Comparison of ENCODE assay signal across 8 cellular contexts in the genomic region with DNA sequence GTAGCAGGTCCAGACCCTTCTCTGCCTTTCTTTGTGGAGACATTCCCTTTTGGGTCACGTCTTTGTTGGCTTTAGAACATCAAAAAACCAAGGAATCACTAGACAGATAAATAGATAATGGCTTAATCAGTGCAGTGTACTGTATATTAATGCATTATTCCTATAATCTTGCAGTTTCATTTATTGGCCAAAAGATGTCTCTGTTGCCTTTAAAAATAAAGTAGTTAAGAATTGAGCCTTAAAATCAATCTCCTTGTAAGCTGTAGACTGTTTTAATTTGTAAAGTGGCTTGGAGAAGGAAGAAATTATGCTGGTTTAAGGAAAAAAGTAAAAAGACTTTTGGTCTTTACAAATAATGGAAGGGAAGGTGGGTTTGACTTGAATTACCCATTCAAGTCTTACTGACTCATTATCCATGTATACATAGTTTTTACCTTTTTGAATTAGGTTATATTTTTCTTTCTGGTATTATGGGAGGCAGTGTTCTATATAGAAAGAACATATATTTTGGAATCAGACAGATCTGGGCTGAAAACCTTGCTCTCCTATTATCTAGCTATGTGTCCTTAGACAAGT.
DNase-seq lines count a peak whose midpoint lies in the region; ATAC-seq and TF ChIP-seq lines count a peak whose summit lies in the region.

No MANE protein-coding gene starts in this region.

- H3K4me1 ChIP-seq in right cardiac atrium (ENCODE audit: control insufficient read depth, insufficient read depth, low read length) (no peaks in the 10 kb centered on the region), upper lobe of right lung (peaks cover 11% of the 10 kb centered on the region)

- ATAC-seq in right cardiac atrium (peak; percentile 34 to 35), upper lobe of right lung (peak; percentile 40), GM21515 (IDR thresholded peaks at IDR 0.05; ENCODE audit: unreplicated experiment) (no peak)

- peak; percentile 48 for TF ChIP-seq CTCF in upper lobe of right lung (IDR thresholded peaks at IDR 0.05)

- H3K9me3 ChIP-seq in right cardiac atrium (ENCODE audit: control insufficient read depth, low read length): no peaks in the 10 kb centered on the region
- no peaks in the 10 kb centered on the region for H3K9me3 ChIP-seq in upper lobe of right lung

- H3K4me3 ChIP-seq in right cardiac atrium (ENCODE audit: low read length) (no peak overlapping the region), upper lobe of right lung (no peak overlapping the region)

- peaks cover 80% of the 10 kb centered on the region for H3K36me3 ChIP-seq in upper lobe of right lung

- no peaks in the 10 kb centered on the region for H3K27me3 ChIP-seq in right cardiac atrium (ENCODE audit: control insufficient read depth, insufficient read depth)
- H3K27me3 ChIP-seq in upper lobe of right lung: no peaks in the 10 kb centered on the region

- WGBS in right cardiac atrium: 56% methylated on average over 1 of the region's 1 CpG

- intact Hi-C loops in right cardiac atrium (cut with DNase I) (loop anchor here in 3 of 4 donors (5.0 to 10.0 kb wide), 2 partner anchors 308 to 310 kb away; no protein-coding TSS in a partner anchor), upper lobe of right lung (cut with DNase I) (no loop called here)

- no peak overlapping the region for H3K27ac ChIP-seq in right cardiac atrium (ENCODE audit: low read length)
- no peak overlapping the region for H3K27ac ChIP-seq in upper lobe of right lung

- DNase-seq in AG08396 (ENCODE audit: low spot score) (peak; percentile 13), H4 (ENCODE audit: low spot score) (peak; percentile 23), SKM-1 treated with dmso at 0.1 percent for 144 hours (lab: John Stamatoyannopoulos, UW; ENCODE audit: unreplicated experiment) (peak; percentile 11), right cardiac atrium (no peak), upper lobe of right lung (no peak), NCI-H1048 (lab: John Stamatoyannopoulos, UW) (no peak), occipital lobe (lab: John Stamatoyannopoulos, UW) (no peak)

Comparison
In these comparisons a context has a peak if more than half of its experiments do, and no peak if none do; other contexts are left out.
1. DNase-seq: peak in AG08396 (single experiment), H4 (single experiment) and SKM-1 treated with dmso at 0.1 percent for 144 hours (single experiment); none in right cardiac atrium (0 of 3), upper lobe of right lung (single experiment), NCI-H1048 (single experiment) and occipital lobe (single experiment).